7 cellular contexts compared by ENCODE assay signal in the genomic region with DNA sequence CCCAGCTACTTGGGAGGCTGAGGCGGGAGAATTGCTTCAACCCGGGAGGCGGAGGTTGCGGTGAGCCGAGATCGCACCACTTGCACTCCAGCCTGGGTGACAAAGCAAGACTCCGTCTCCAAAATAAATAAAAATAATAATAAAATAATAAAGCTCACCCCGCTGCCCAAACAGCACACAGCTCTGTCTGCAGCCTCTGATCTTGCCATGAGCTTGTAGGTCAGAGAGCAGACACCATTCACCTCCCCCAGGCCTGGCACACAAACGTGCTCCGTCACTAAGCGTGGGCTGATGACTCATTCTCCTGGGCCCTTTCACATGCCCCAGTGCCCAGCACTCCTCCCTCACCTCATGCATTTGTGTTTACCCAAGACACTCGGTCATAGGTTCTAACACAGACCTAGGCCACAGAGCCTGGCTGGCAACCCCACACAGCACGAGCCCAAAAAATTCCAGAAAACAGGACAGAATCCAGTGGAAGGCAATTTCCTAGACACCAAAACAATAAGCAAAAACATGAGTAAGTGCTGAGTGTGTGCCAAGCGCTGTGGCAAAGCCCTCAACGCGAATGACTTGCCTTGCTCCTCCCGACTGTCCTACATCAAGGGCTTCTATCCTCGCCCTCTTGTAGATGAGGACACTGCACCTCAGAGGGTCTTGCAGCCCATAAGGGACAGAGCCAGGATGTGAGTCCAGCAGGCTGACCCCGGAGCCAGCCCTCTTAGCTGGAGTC. TPM values are rescaled to one million over a fixed set of nuclear protein-coding genes. Genes with fewer than 3 reads are reported as not detected.
DNase-seq lines count a peak whose midpoint lies in the region; ATAC-seq, FAIRE-seq and TF ChIP-seq lines count a peak whose summit lies in the region.

No MANE protein-coding gene starts in this region.

- peak overlapping the region; percentile 77 for H3K9ac ChIP-seq in GM23248

- H3K79me2 ChIP-seq in GM23248 (ENCODE audit: insufficient read depth): peaks cover 51% of the 10 kb centered on the region

- FAIRE-seq in bronchial epithelial cell (lab: Jason Lieb, UNC): no peak

- H4K20me1 ChIP-seq in GM23248 (ENCODE audit: insufficient read depth): no peaks in the 10 kb centered on the region

- POLR2A ChIA-PET in HEK293T (lab: Yijun Ruan, JAX): no interaction called here

- TF ChIP-seq CTCF in bronchial epithelial cell (IDR thresholded peaks at IDR 0.05; ENCODE audit: insufficient read depth, low read length, severe bottlenecking) (no peak), left lung (IDR thresholded peaks at IDR 0.05) (no peak)

- WGBS in GM23248 (ENCODE audit: low coverage in 1 of 2, low lambda C conversion rate in 2 of 2, missing lambda C conversion rate in 2 of 2), 2 experiments: 4 to 5% methylated on average over 19 of the region's 19 CpGs

- CTCF ChIA-PET in HEK293T (lab: Yijun Ruan, JAX): no interaction called here

- peaks cover 33% of the 10 kb centered on the region for H3F3A ChIP-seq in GM23248 (ENCODE audit: insufficient read depth)

- in situ Hi-C loops in GM23248 (cut with MboI): no loop called here

- no peaks in the 10 kb centered on the region for H3K9me3 ChIP-seq in GM23248 (ENCODE audit: low read depth)
- no peaks in the 10 kb centered on the region for H3K9me3 ChIP-seq in left lung

- no peaks in the 10 kb centered on the region for H3K9me2 ChIP-seq in GM23248 (ENCODE audit: insufficient read depth)

- H3K4me3 ChIP-seq in GM23248: peak overlapping the region; percentile 38
- H3K4me3 ChIP-seq in bronchial epithelial cell (ENCODE audit: low read depth, low read length): no peak overlapping the region
- H3K4me3 ChIP-seq in left lung: no peak overlapping the region

- H3K27me3 ChIP-seq in GM23248 (replicated peaks; ENCODE audit: insufficient read depth) (no peaks in the 10 kb centered on the region), bronchial epithelial cell (ENCODE audit: control insufficient read depth, insufficient read depth, low read length) (no peaks in the 10 kb centered on the region), left lung (no peaks in the 10 kb centered on the region)

- peak; percentile 92 for ATAC-seq in left lung
- no peak for ATAC-seq in HG03460 (IDR thresholded peaks at IDR 0.05; ENCODE audit: unreplicated experiment)

- H2AFZ ChIP-seq in GM23248: peak overlapping the region; percentile 18; the same call in 1 of the 2 replicates

- peak overlapping the region; percentile 97 for H3K27ac ChIP-seq in GM23248
- H3K27ac ChIP-seq in left lung: peak overlapping the region; percentile 34 to 62

- H3K4me2 ChIP-seq in GM23248 (ENCODE audit: unreplicated experiment): peak overlapping the region; percentile 29

- intact Hi-C loops in left lung (cut with DNase I): no loop called here

- H3K36me3 ChIP-seq in GM23248 (ENCODE audit: low read depth) (no peaks in the 10 kb centered on the region), bronchial epithelial cell (ENCODE audit: control insufficient read depth, insufficient read depth, low read length) (no peaks in the 10 kb centered on the region), left lung (no peaks in the 10 kb centered on the region)

- H3K4me1 ChIP-seq in GM23248 (ENCODE audit: insufficient read depth) (peaks cover 41% of the 10 kb centered on the region), left lung (peaks cover 8 to 9% of the 10 kb centered on the region in 2 donors)

- DNase-seq in GM23248 (peak; percentile 98), NCI-H446 (lab: John Stamatoyannopoulos, UW) (peak; percentile 79 to 81), bronchial epithelial cell (ENCODE audit: low read depth) (peak; percentile 98), left lung (peak; percentile 79 to 80), HEK293T (ENCODE audit: extremely low spot score) (no peak)
- DNase-seq in stimulated activated CD8-positive, alpha-beta memory T cell treated with anti-CD3 and anti-CD28 coated beads, Interleukin-7, amount 100 ng/mL, for 4 hours (ENCODE audit: low read depth in 2 of 2): peak; percentile 11 to 15

TF ChIP-seq in HEK293T, 16 proteins besides CTCF, POLR2A, EP300 and RAD21:
- TF ChIP-seq TARDBP (IDR thresholded peaks at IDR 0.05): no peak
- no peak for TF ChIP-seq L3MBTL2 (conservative IDR thresholded peaks at IDR 0.05)
- TF ChIP-seq FOXM1 (IDR thresholded peaks at IDR 0.05; ENCODE audit: borderline replicate concordance): no peak
- TF ChIP-seq FOXA1 (IDR thresholded peaks at IDR 0.05): no peak
- no peak for TF ChIP-seq FOXK2 (IDR thresholded peaks at IDR 0.05)
- no peak for TF ChIP-seq ZNF384 (IDR thresholded peaks at IDR 0.05)
- TF ChIP-seq BHLHE40 (IDR thresholded peaks at IDR 0.05; ENCODE audit: borderline replicate concordance): no peak
- TF ChIP-seq LEF1 (IDR thresholded peaks at IDR 0.05; ENCODE audit: borderline replicate concordance): no peak
- TF ChIP-seq NFRKB (IDR thresholded peaks at IDR 0.05): no peak
- TF ChIP-seq ARNT (IDR thresholded peaks at IDR 0.05): no peak
- TF ChIP-seq PKNOX1 (IDR thresholded peaks at IDR 0.05): no peak
- TF ChIP-seq ELF4 (IDR thresholded peaks at IDR 0.05): no peak
- no peak for TF ChIP-seq CTBP1 (IDR thresholded peaks at IDR 0.05; ENCODE audit: borderline replicate concordance)
- TF ChIP-seq SP1 (IDR thresholded peaks at IDR 0.05): no peak

RNA-seq across cellular contexts. Expression of gene ATP9A, which starts 18.0 kb away (rescaled TPM):
- total RNA-seq in GM23248 (2014; rRNA removed; shearing (Covaris generic)): 14.2 and 15.9 TPM in 2 replicates
- 6.7 and 6.9 TPM in 2 replicates for polyA plus RNA-seq in GM23248 (2016; fragmentation: Nextera tagmentation; extraction: Ambion mirVana)
- total RNA-seq in bronchial epithelial cell (22.7 and 26.3 TPM in 2 replicates), left lung (10 to 100 TPM; 15.3 to 34.2 TPM)

RNA-seq across cellular contexts. Expression of gene SALL4, which starts 52.1 kb away (rescaled TPM):
- total RNA-seq in GM23248 (2014; rRNA removed; shearing (Covaris generic)): not detected in 2 replicates
- not detected in 2 replicates for polyA plus RNA-seq in GM23248 (2016; fragmentation: Nextera tagmentation; extraction: Ambion mirVana)
- total RNA-seq in bronchial epithelial cell: 0.13 and 0.26 TPM in 2 replicates
- total RNA-seq in left lung: under 1 TPM; 0.24 to 0.64 TPM
